13 cellular contexts compared by ENCODE assay signal in genomic region chr13:31699650-31700049, GRCh38. TPM values are rescaled to one million over a fixed set of nuclear protein-coding genes. Genes with fewer than 3 reads are reported as not detected.
A peak's percentile ranks its signal among the peaks of the same experiment; 100 is the strongest.
DNase-seq lines count a peak whose midpoint lies in the region; ATAC-seq and TF ChIP-seq lines count a peak whose summit lies in the region.
"Had no signal": no experiment of that assay in that cellular context is flagged by ENCODE, and none has a peak within 500 bp of the region (broad histone marks: within the 10 kb centered on the region; RNA-seq: fewer than 3 reads in every experiment).

No MANE protein-coding gene starts in this region.

- no peaks in the 10 kb centered on the region for H3K9me2 ChIP-seq in DOHH2 (replicated peaks; ENCODE audit: control insufficient read depth, low read length)

- POLR2A ChIA-PET in naive thymus-derived CD8-positive, alpha-beta T cell (lab: Charles Lee): no interaction called here

- H3K4me1 ChIP-seq in DOHH2 (ENCODE audit: control insufficient read depth, low read length): no peaks in the 10 kb centered on the region
- H3K4me1 ChIP-seq: body of pancreas had no signal

- H3K36me3 ChIP-seq in DOHH2 (ENCODE audit: control insufficient read depth, low read length): no peaks in the 10 kb centered on the region

- peak; percentile 24 for TF ChIP-seq CTCF in DOHH2 (IDR thresholded peaks at IDR 0.05; ENCODE audit: low read depth, low read length, poor library complexity, severe bottlenecking)
- TF ChIP-seq CTCF in brain (conservative IDR thresholded peaks at IDR 0.05): peak; percentile 36 to 54

- no peak overlapping the region for H3K4me3 ChIP-seq in DOHH2 (ENCODE audit: low read length)
- H3K4me3 ChIP-seq: body of pancreas, PC-9 had no signal

- no peaks in the 10 kb centered on the region for H3K9me3 ChIP-seq in DOHH2 (ENCODE audit: control insufficient read depth, insufficient read depth, low read length)
- H3K9me3 ChIP-seq in T-helper 17 cell (ENCODE audit: control insufficient read depth, low read length, poor library complexity, severe bottlenecking): no peaks in the 10 kb centered on the region

- H3K27ac Mint-ChIP-seq in brain (no peak overlapping the region), T-helper 17 cell (no peak overlapping the region)
- no peak overlapping the region for H3K27ac Mint-ChIP-seq in naive thymus-derived CD8-positive, alpha-beta T cell
- H3K27ac Mint-ChIP-seq: activated CD8-positive, alpha-beta T cell treated with anti-CD3 and anti-CD28 coated beads for 36 hours had no signal

- ATAC-seq in T-helper 17 cell (no peak), GM19351 (IDR thresholded peaks at IDR 0.05; ENCODE audit: unreplicated experiment) (no peak)
- no peak for ATAC-seq in naive thymus-derived CD8-positive, alpha-beta T cell
- ATAC-seq: activated CD8-positive, alpha-beta T cell treated with anti-CD3 and anti-CD28 coated beads for 36 hours; body of pancreas had no signal

- H3K27ac ChIP-seq in DOHH2 (ENCODE audit: low read depth, low read length): no peak overlapping the region
- H3K27ac ChIP-seq: body of pancreas, PC-9 had no signal

- peaks cover 21% of the 10 kb centered on the region for H3K27me3 ChIP-seq in DOHH2 (ENCODE audit: control insufficient read depth, low read length)
- H3K27me3 ChIP-seq: body of pancreas had no signal

- H3K4me1 Mint-ChIP-seq in brain (peaks cover 4% of the 10 kb centered on the region), T-helper 17 cell (no peaks in the 10 kb centered on the region)
- no peaks in the 10 kb centered on the region for H3K4me1 Mint-ChIP-seq in naive thymus-derived CD8-positive, alpha-beta T cell

- no peaks in the 10 kb centered on the region for H3F3A ChIP-seq in DOHH2 (ENCODE audit: control insufficient read depth, insufficient read depth)

- H3K4me2 ChIP-seq in DOHH2 (ENCODE audit: low read length): no peak overlapping the region
- H3K4me2 ChIP-seq: PC-9 had no signal

- H3K4me3 Mint-ChIP-seq in brain: no peak overlapping the region
- H3K4me3 Mint-ChIP-seq in T-helper 17 cell: no peak overlapping the region
- no peak overlapping the region for H3K4me3 Mint-ChIP-seq in naive thymus-derived CD8-positive, alpha-beta T cell
- H3K4me3 Mint-ChIP-seq: activated CD8-positive, alpha-beta T cell treated with anti-CD3 and anti-CD28 coated beads for 36 hours had no signal

- peak; percentile 7 for DNase-seq in LHCN-M2 (ENCODE audit: low read depth)
- peak; percentile 41 to 45 for DNase-seq in lung microvascular endothelial cell (ENCODE audit: low read depth in 2 of 2)
- no peak for DNase-seq in T-helper 17 cell
- no peak for DNase-seq in naive thymus-derived CD8-positive, alpha-beta T cell
- DNase-seq: activated CD8-positive, alpha-beta T cell treated with anti-CD3 and anti-CD28 coated beads for 36 hours; activated effector memory CD4-positive, alpha-beta T cell treated with anti-CD3 and anti-CD28 coated beads, Interleukin-2, amount 50 U/mL, for 16 hours; body of pancreas; NCI-H2107; PC-9 had no signal

- H3K9me3 Mint-ChIP-seq in brain: peaks cover 3 to 13% (median 10%) of the 10 kb centered on the region in 5 experiments
- peaks cover 2 to 18% (median 12%) of the 10 kb centered on the region in 9 donors for H3K9me3 Mint-ChIP-seq in naive thymus-derived CD8-positive, alpha-beta T cell

- H4K20me1 ChIP-seq in DOHH2 (ENCODE audit: control insufficient read depth, insufficient read depth, low read depth, low read length): no peaks in the 10 kb centered on the region

- H3K27me3 Mint-ChIP-seq in brain (peaks cover 3% of the 10 kb centered on the region), T-helper 17 cell (peaks cover 5% of the 10 kb centered on the region)
- H3K27me3 Mint-ChIP-seq in naive thymus-derived CD8-positive, alpha-beta T cell: peaks cover 0 to 10% (median 3%) of the 10 kb centered on the region in 5 donors
- H3K27me3 Mint-ChIP-seq: activated CD8-positive, alpha-beta T cell treated with anti-CD3 and anti-CD28 coated beads for 36 hours had no signal

- H3K36me3 Mint-ChIP-seq in brain (no peaks in the 10 kb centered on the region), T-helper 17 cell (ENCODE audit: low read depth) (no peaks in the 10 kb centered on the region)
- H3K36me3 Mint-ChIP-seq in naive thymus-derived CD8-positive, alpha-beta T cell: peaks cover 0 to 8% (median 0%) of the 10 kb centered on the region in 3 donors

- no peaks in the 10 kb centered on the region for H3K79me2 ChIP-seq in DOHH2 (ENCODE audit: control insufficient read depth, low read length)

RNA-seq across cellular contexts. Expression of gene RXFP2, which starts 39.7 kb away (rescaled TPM):
- total RNA-seq in LHCN-M2 (2014; rRNA removed): not detected in 2 replicates
- not detected for polyA plus RNA-seq in LHCN-M2 (2012)
- not detected for polyA plus RNA-seq in brain (ENCODE audit: insufficient read depth, low read depth, low replicate concordance)
- total RNA-seq in lung microvascular endothelial cell: not detected in 2 replicates
- not detected for total RNA-seq in T-helper 17 cell
- total RNA-seq in naive thymus-derived CD8-positive, alpha-beta T cell: not detected
- not detected for polyA plus RNA-seq in naive thymus-derived CD8-positive, alpha-beta T cell
- total RNA-seq: activated CD8-positive, alpha-beta T cell treated with anti-CD3 and anti-CD28 coated beads for 36 hours; body of pancreas; PC-9; T-helper 2 cell treated with Interferon-gamma antibody and Interleukin-4, amounts not matched to agents 100 ng/mL and 5 ng/mL, for 36 hours had no signal

Comparison
In these comparisons a context has a peak if more than half of its experiments do, and no peak if none do; other contexts are left out.
1. DNase-seq: peak in LHCN-M2 (single experiment) and lung microvascular endothelial cell (2 of 2); none in T-helper 17 cell (0 of 3) and naive thymus-derived CD8-positive, alpha-beta T cell (0 of 10).